Comparison of ENCODE assay signal across 14 cellular contexts in the genomic region with DNA sequence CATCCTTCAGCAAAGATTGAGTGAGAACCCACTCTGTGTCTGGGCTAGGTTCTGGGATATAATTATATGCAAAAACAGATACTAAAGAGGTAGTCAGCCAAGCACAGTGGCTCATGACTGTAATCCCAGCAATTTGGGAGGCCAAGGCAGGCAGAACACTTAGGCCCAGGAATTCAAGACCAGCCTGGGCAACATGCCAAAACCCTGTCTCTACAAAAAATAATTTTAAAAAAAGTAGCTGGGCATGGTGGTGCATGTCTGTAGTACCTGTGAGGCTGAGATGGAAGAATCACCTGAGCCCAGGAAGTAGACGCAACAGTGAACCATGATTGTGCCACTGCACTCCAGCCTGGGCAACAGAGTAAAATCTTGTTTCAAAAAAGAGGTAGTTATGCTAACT.
"Had no signal": no experiment of that assay in that cellular context is flagged by ENCODE, and none has a peak within 500 bp of the region (broad histone marks: within the 10 kb centered on the region; RNA-seq: fewer than 3 reads in every experiment).

No MANE protein-coding gene starts in this region.

- H3K79me2 ChIP-seq: parathyroid adenoma had no signal

- H3K27me3 ChIP-seq: gastrocnemius medialis, heart right ventricle, left lung, transverse colon had no signal

- H3K27ac ChIP-seq: gastrocnemius medialis, heart right ventricle, left lung, parathyroid adenoma, transverse colon had no signal

- H2AFZ ChIP-seq: parathyroid adenoma had no signal

- ATAC-seq: activated CD8-positive, alpha-beta memory T cell treated with anti-CD3 and anti-CD28 coated beads, Interleukin-2, amount 10 ng/mL, durations not matched to agents 7 days and 5 days; activated T-cell treated with anti-CD3 and anti-CD28 coated beads, Interleukin-2, amount 50 U/mL, for 4 hours; gastrocnemius medialis; heart right ventricle; left lung had no signal

- H3K9me3 ChIP-seq: gastrocnemius medialis, heart right ventricle, left lung, transverse colon had no signal

- DNase-seq: activated CD4-positive, alpha-beta T cell treated with anti-CD3 and anti-CD28 coated beads for 1 hour; activated CD4-positive, alpha-beta T cell treated with anti-CD3 and anti-CD28 coated beads, Interleukin-2, amount 50 U/mL, for 48 hours; activated CD8-positive, alpha-beta memory T cell treated with anti-CD3 and anti-CD28 coated beads, Interleukin-2, amount 10 ng/mL, durations not matched to agents 7 days and 5 days; activated gamma-delta T cell; activated naive CD8-positive, alpha-beta T cell treated with anti-CD3 and anti-CD28 coated beads for 36 hours; activated T-cell treated with anti-CD3 and anti-CD28 coated beads, Interleukin-2, amount 50 U/mL, for 4 hours; anterior cingulate cortex; gastrocnemius medialis; heart right ventricle; left lung; mesendoderm; retina; transverse colon had no signal

- H3K4me1 ChIP-seq: gastrocnemius medialis, heart right ventricle, left lung, parathyroid adenoma, transverse colon had no signal

- H3K4me3 ChIP-seq: gastrocnemius medialis, heart right ventricle, left lung, transverse colon had no signal

- H3K36me3 ChIP-seq: gastrocnemius medialis, heart right ventricle, left lung, transverse colon had no signal

- H3K9ac ChIP-seq: parathyroid adenoma had no signal
